16 cellular contexts compared by ENCODE assay signal in the genomic region with DNA sequence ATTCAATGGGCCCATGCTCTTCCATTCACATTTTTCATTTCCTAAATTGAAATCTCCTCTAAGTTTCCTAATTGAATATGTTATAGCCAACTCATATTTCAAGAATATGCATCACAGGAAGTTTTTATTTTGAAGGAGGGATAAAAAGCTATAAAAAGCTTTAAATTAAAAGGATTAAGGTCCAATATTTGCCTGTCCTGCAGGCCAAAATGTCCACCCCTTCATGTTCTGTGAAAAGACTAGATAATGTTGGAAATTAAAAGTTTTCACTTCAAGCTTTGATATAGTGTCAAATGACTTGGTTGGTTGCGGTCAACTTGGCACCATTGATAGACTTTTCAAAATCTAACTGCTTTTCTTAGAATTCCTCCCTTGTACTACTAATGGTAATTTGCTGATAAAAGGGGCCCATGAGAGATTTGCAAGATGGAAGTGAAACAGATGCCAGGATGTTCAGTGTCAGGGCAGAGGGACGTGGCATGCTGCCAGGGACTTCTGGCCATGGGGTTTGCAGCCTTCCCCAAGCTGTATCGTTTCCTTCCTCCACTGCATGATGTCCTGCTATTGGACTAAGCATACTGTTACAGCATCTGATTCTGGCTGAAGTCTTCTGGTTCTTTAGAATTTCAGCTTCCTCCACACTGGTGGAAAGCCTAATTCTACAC.
DNase-seq lines count a peak whose midpoint lies in the region; ATAC-seq and TF ChIP-seq lines count a peak whose summit lies in the region.
"Had no signal": no experiment of that assay in that cellular context is flagged by ENCODE, and none has a peak within 500 bp of the region (broad histone marks: within the 10 kb centered on the region; RNA-seq: fewer than 3 reads in every experiment).

No MANE protein-coding gene starts in this region.

- no peak overlapping the region for H3K9ac ChIP-seq in BLaER1
- no peak overlapping the region for H3K9ac ChIP-seq in colonic mucosa (ENCODE audit: low read depth in 2 of 2, low read length in 2 of 2)

- H3K27ac Mint-ChIP-seq in naive thymus-derived CD4-positive, alpha-beta T cell, result no peak overlapping the region
- no peak overlapping the region for H3K27ac Mint-ChIP-seq in activated CD8-positive, alpha-beta T cell treated with anti-CD3 and anti-CD28 coated beads, Interleukin-2, amount 10 ng/mL, durations not matched to agents 7 days and 5 days
- no peak overlapping the region for H3K27ac Mint-ChIP-seq in CD8-positive, alpha-beta T cell
- H3K27ac Mint-ChIP-seq: nephron progenitor cell; T-helper 2 cell treated with Interferon-gamma antibody and Interleukin-4, amounts not matched to agents 5 μg/mL and 100 μg/mL, for 36 hours had no signal

- DNase-seq in NOMO-1 treated with dmso at 0.1 percent for 144 hours (lab: John Stamatoyannopoulos, UW; ENCODE audit: unreplicated experiment) (peak; percentile 35), colonic mucosa (peak; percentile 18), NCI-H128 (lab: John Stamatoyannopoulos, UW; ENCODE audit: unreplicated experiment) (no peak)
- DNase-seq in naive thymus-derived CD4-positive, alpha-beta T cell, result no peak
- no peak for DNase-seq in activated CD8-positive, alpha-beta T cell treated with anti-CD3 and anti-CD28 coated beads, Interleukin-2, amount 10 ng/mL, durations not matched to agents 7 days and 5 days
- DNase-seq in CD8-positive, alpha-beta T cell, result no peak
- DNase-seq: activated CD8-positive, alpha-beta memory T cell treated with anti-CD3 and anti-CD28 coated beads, Interleukin-2, amount 50 U/mL, for 4 hours; NCI-H748 treated with DMSO at 0.1 percent for 48 hours; nephron progenitor cell; stimulated activated CD4-positive, alpha-beta T cell treated with anti-CD3 and anti-CD28 coated beads, Interleukin-2, amount 100 ng/mL, for 24 hours; stimulated activated naive CD8-positive, alpha-beta T cell treated with anti-CD3 and anti-CD28 coated beads, Interleukin-15, Interleukin-2, amounts not matched to agents 100 U/mL and 50 U/mL, for 24 hours had no signal

- H3K36me3 Mint-ChIP-seq in naive thymus-derived CD4-positive, alpha-beta T cell, result no peaks in the 10 kb centered on the region
- no peaks in the 10 kb centered on the region for H3K36me3 Mint-ChIP-seq in activated CD8-positive, alpha-beta T cell treated with anti-CD3 and anti-CD28 coated beads, Interleukin-2, amount 10 ng/mL, durations not matched to agents 7 days and 5 days (ENCODE audit: low read depth)
- H3K36me3 Mint-ChIP-seq in CD8-positive, alpha-beta T cell, result no peaks in the 10 kb centered on the region
- H3K36me3 Mint-ChIP-seq: brain had no signal

- H3K27ac ChIP-seq in BLaER1, result no peak overlapping the region
- no peak overlapping the region for H3K27ac ChIP-seq in colonic mucosa
- H3K27ac ChIP-seq in naive thymus-derived CD4-positive, alpha-beta T cell (ENCODE audit: low read depth, low read length), result no peak overlapping the region
- no peak overlapping the region for H3K27ac ChIP-seq in CD8-positive, alpha-beta T cell (ENCODE audit: low read depth, low read length)
- H3K27ac ChIP-seq: epithelial cell of prostate had no signal

- no peaks in the 10 kb centered on the region for H3K27me3 ChIP-seq in BLaER1
- H3K27me3 ChIP-seq in colonic mucosa, result no peaks in the 10 kb centered on the region
- no peaks in the 10 kb centered on the region for H3K27me3 ChIP-seq in naive thymus-derived CD4-positive, alpha-beta T cell (ENCODE audit: control insufficient read depth in 2 of 2, insufficient read depth in 2 of 2, low read length in 2 of 2)
- no peaks in the 10 kb centered on the region for H3K27me3 ChIP-seq in CD8-positive, alpha-beta T cell (ENCODE audit: insufficient read depth, low read length)

- peaks cover 0 to 4% (median 0%) of the 10 kb centered on the region in 5 donors for H3K27me3 Mint-ChIP-seq in naive thymus-derived CD4-positive, alpha-beta T cell
- no peaks in the 10 kb centered on the region for H3K27me3 Mint-ChIP-seq in activated CD8-positive, alpha-beta T cell treated with anti-CD3 and anti-CD28 coated beads, Interleukin-2, amount 10 ng/mL, durations not matched to agents 7 days and 5 days (ENCODE audit: low read depth)
- H3K27me3 Mint-ChIP-seq in CD8-positive, alpha-beta T cell (ENCODE audit: low read depth), result no peaks in the 10 kb centered on the region
- H3K27me3 Mint-ChIP-seq: brain had no signal

- POLR2A ChIA-PET in naive thymus-derived CD4-positive, alpha-beta T cell (lab: Charles Lee), result no interaction called here
- POLR2A ChIA-PET in activated CD8-positive, alpha-beta T cell treated with anti-CD3 and anti-CD28 coated beads, Interleukin-2, amount 10 ng/mL, durations not matched to agents 7 days and 5 days (lab: Charles Lee), result no interaction called here
- POLR2A ChIA-PET in CD8-positive, alpha-beta T cell (lab: Charles Lee), result no interaction called here

- H3K9me3 ChIP-seq in BLaER1, result no peaks in the 10 kb centered on the region
- H3K9me3 ChIP-seq in colonic mucosa, result no peaks in the 10 kb centered on the region
- H3K9me3 ChIP-seq in naive thymus-derived CD4-positive, alpha-beta T cell (ENCODE audit: control insufficient read depth in 2 of 3, low read length in 3 of 3), result peaks cover 0 to 3% (median 0%) of the 10 kb centered on the region in 3 experiments
- no peaks in the 10 kb centered on the region for H3K9me3 ChIP-seq in CD8-positive, alpha-beta T cell (ENCODE audit: low read length)

- H3K9me3 Mint-ChIP-seq in naive thymus-derived CD4-positive, alpha-beta T cell, result peaks cover 0 to 6% (median 1%) of the 10 kb centered on the region in 11 donors
- no peaks in the 10 kb centered on the region for H3K9me3 Mint-ChIP-seq in activated CD8-positive, alpha-beta T cell treated with anti-CD3 and anti-CD28 coated beads, Interleukin-2, amount 10 ng/mL, durations not matched to agents 7 days and 5 days (ENCODE audit: insufficient read depth)
- H3K9me3 Mint-ChIP-seq in CD8-positive, alpha-beta T cell, result no peaks in the 10 kb centered on the region
- H3K9me3 Mint-ChIP-seq: nephron progenitor cell had no signal

- CTCF ChIA-PET in naive thymus-derived CD4-positive, alpha-beta T cell (lab: Charles Lee), result no interaction called here
- CTCF ChIA-PET in activated CD8-positive, alpha-beta T cell treated with anti-CD3 and anti-CD28 coated beads, Interleukin-2, amount 10 ng/mL, durations not matched to agents 7 days and 5 days (lab: Charles Lee), result no interaction called here
- CTCF ChIA-PET in CD8-positive, alpha-beta T cell (lab: Charles Lee), result no interaction called here

- peak; percentile 34 for ATAC-seq in naive thymus-derived CD4-positive, alpha-beta T cell
- ATAC-seq in HG03571 (IDR thresholded peaks at IDR 0.05; ENCODE audit: unreplicated experiment), result no peak
- no peak for ATAC-seq in activated CD8-positive, alpha-beta T cell treated with anti-CD3 and anti-CD28 coated beads, Interleukin-2, amount 10 ng/mL, durations not matched to agents 7 days and 5 days
- ATAC-seq in CD8-positive, alpha-beta T cell, result no peak
- ATAC-seq: stimulated activated naive CD8-positive, alpha-beta T cell treated with anti-CD3 and anti-CD28 coated beads, Interleukin-15, Interleukin-2, amounts not matched to agents 100 U/mL and 50 U/mL, for 24 hours had no signal

- H3K4me3 ChIP-seq in BLaER1 (no peak overlapping the region), colonic mucosa (no peak overlapping the region)
- H3K4me3 ChIP-seq in naive thymus-derived CD4-positive, alpha-beta T cell (ENCODE audit: low read length), result no peak overlapping the region
- H3K4me3 ChIP-seq in CD8-positive, alpha-beta T cell (ENCODE audit: low read depth, low read length), result no peak overlapping the region

- TF ChIP-seq CTCF in colonic mucosa (IDR thresholded peaks at IDR 0.05), result no peak
- no peak for TF ChIP-seq CTCF in CD8-positive, alpha-beta T cell (IDR thresholded peaks at IDR 0.05)

- H3K4me2 ChIP-seq in BLaER1, result peak overlapping the region; percentile 40

- no peaks in the 10 kb centered on the region for H4K20me1 ChIP-seq in BLaER1

- no peaks in the 10 kb centered on the region for H3K4me1 Mint-ChIP-seq in naive thymus-derived CD4-positive, alpha-beta T cell
- H3K4me1 Mint-ChIP-seq in activated CD8-positive, alpha-beta T cell treated with anti-CD3 and anti-CD28 coated beads, Interleukin-2, amount 10 ng/mL, durations not matched to agents 7 days and 5 days (ENCODE audit: low read depth), result no peaks in the 10 kb centered on the region
- H3K4me1 Mint-ChIP-seq in CD8-positive, alpha-beta T cell (ENCODE audit: low read depth), result no peaks in the 10 kb centered on the region

- intact Hi-C loops in colonic mucosa (cut with DNase I), result no loop called here
- intact Hi-C loops in naive thymus-derived CD4-positive, alpha-beta T cell (cut with micrococcal nuclease), result no loop called here
- intact Hi-C loops in CD8-positive, alpha-beta T cell (cut with DNase I, micrococcal nuclease), result no loop called here

- no peak overlapping the region for H3K4me3 Mint-ChIP-seq in naive thymus-derived CD4-positive, alpha-beta T cell
- H3K4me3 Mint-ChIP-seq in activated CD8-positive, alpha-beta T cell treated with anti-CD3 and anti-CD28 coated beads, Interleukin-2, amount 10 ng/mL, durations not matched to agents 7 days and 5 days, result no peak overlapping the region
- H3K4me3 Mint-ChIP-seq in CD8-positive, alpha-beta T cell, result no peak overlapping the region
- H3K4me3 Mint-ChIP-seq: brain; nephron progenitor cell; T-helper 2 cell treated with Interferon-gamma antibody and Interleukin-4, amounts not matched to agents 5 μg/mL and 100 μg/mL, for 36 hours had no signal

- H3K4me1 ChIP-seq in BLaER1 (peaks cover 9% of the 10 kb centered on the region), colonic mucosa (no peaks in the 10 kb centered on the region)
- H3K4me1 ChIP-seq in naive thymus-derived CD4-positive, alpha-beta T cell (ENCODE audit: control insufficient read depth in 2 of 2, insufficient read depth in 2 of 2, low read length in 2 of 2), result no peaks in the 10 kb centered on the region
- no peaks in the 10 kb centered on the region for H3K4me1 ChIP-seq in CD8-positive, alpha-beta T cell (ENCODE audit: insufficient read depth, low read length)

- H3K36me3 ChIP-seq in BLaER1, result no peaks in the 10 kb centered on the region
- H3K36me3 ChIP-seq in colonic mucosa, result no peaks in the 10 kb centered on the region
- H3K36me3 ChIP-seq in naive thymus-derived CD4-positive, alpha-beta T cell (ENCODE audit: control insufficient read depth in 2 of 3, insufficient read depth in 3 of 3, low read length in 3 of 3), result no peaks in the 10 kb centered on the region
- no peaks in the 10 kb centered on the region for H3K36me3 ChIP-seq in CD8-positive, alpha-beta T cell (ENCODE audit: insufficient read depth, low read length)

Comparison
In these comparisons a context has a peak if more than half of its experiments do, and no peak if none do; other contexts are left out.
1. DNase-seq: peak in NOMO-1 treated with dmso at 0.1 percent for 144 hours (single experiment) and colonic mucosa (single experiment); none in naive thymus-derived CD4-positive, alpha-beta T cell (0 of 9), activated CD8-positive, alpha-beta T cell treated with anti-CD3 and anti-CD28 coated beads, Interleukin-2, amount 10 ng/mL, durations not matched to agents 7 days and 5 days (single experiment), NCI-H128 (single experiment) and CD8-positive, alpha-beta T cell (0 of 7).